ENCODE assay signal across 8 cellular contexts in the genomic region with DNA sequence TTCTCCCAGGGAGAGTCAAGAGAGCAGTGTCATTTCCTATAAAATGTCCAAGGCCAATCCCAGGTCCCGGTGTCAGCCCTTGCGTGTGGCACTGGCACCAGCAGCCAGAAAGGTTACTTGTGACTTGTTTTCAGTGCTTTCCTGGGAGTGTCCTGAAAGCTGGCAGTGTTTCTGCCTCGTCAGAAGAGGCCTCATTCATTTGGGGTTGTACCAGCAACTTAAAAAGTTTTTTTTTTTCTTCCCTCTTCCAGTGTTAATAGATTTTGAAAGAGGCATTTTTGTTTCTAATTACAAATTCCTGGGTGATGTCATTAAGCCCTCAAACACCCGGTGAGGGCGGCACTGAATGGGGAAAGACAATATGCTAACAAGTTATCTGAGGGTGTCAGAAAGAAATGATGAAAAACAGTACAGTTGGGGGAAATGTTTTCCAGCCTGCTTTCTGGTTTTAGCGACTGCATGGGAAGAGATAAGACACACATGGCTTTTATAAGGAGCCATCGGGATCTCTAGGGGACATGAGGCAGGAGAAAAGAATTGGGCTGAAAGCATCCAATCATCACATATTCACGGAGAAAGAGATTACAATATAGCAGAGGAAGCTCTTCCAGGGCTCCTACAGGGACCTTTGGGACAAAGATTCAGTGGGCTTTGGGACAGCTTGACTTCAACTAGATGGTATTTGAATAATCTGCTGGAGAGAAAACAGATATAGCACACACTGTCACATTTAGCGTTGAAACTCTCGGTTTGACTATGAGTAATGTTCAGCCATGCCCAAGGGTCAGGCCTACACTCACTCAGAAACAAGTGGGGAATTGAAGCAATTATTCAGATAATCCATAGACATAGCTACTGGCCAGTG.
DNase-seq lines count a peak whose midpoint lies in the region; ATAC-seq and TF ChIP-seq lines count a peak whose summit lies in the region.

No MANE protein-coding gene starts in this region.

- no peak overlapping the region for H3K4me3 ChIP-seq in esophagus muscularis mucosa
- H3K4me3 ChIP-seq in neutrophil (ENCODE audit: low read depth in 1 of 2, low read length in 1 of 2), result no peak overlapping the region

- ATAC-seq in GM18517 (IDR thresholded peaks at IDR 0.05; ENCODE audit: unreplicated experiment) (peak; percentile 79), HG02678 (IDR thresholded peaks at IDR 0.05; ENCODE audit: unreplicated experiment) (peak; percentile 70)

- no peaks in the 10 kb centered on the region for H3K9me3 ChIP-seq in esophagus muscularis mucosa
- no peaks in the 10 kb centered on the region for H3K9me3 ChIP-seq in neutrophil

- no peak for TF ChIP-seq POLR2A in esophagus muscularis mucosa (IDR thresholded peaks at IDR 0.05; ENCODE audit: low read depth)

- WGBS in esophagus muscularis mucosa, result 43% methylated on average over 10 of the region's 10 CpGs

- H3K27ac ChIP-seq in esophagus muscularis mucosa (replicated peaks in 1 of 4), result peak overlapping the region; percentile 83 to 85 (median 84)
- H3K27ac ChIP-seq in neutrophil, result peak overlapping the region; percentile 88

- H3K4me1 ChIP-seq in esophagus muscularis mucosa (peaks cover 33 to 36% (median 34%) of the 10 kb centered on the region in 4 donors), neutrophil (ENCODE audit: control insufficient read depth in 1 of 2, insufficient read depth in 1 of 2, low read depth in 1 of 2, low read length in 1 of 2) (peaks cover 45 to 67% of the 10 kb centered on the region in 2 experiments)

- H3K27me3 ChIP-seq in esophagus muscularis mucosa, result no peaks in the 10 kb centered on the region
- H3K27me3 ChIP-seq in neutrophil, result no peaks in the 10 kb centered on the region

- H3K36me3 ChIP-seq in esophagus muscularis mucosa, result no peaks in the 10 kb centered on the region
- no peaks in the 10 kb centered on the region for H3K36me3 ChIP-seq in neutrophil

- intact Hi-C loops in esophagus muscularis mucosa (cut with DNase I), result loop anchor here (2.0 kb wide), 1 partner anchor 341 kb away; no protein-coding TSS in a partner anchor

- TF ChIP-seq EP300 in esophagus muscularis mucosa (IDR thresholded peaks at IDR 0.05), result no peak

- DNase-seq in RPMI7951 (ENCODE audit: low read depth) (peak; percentile 77), esophagus muscularis mucosa (ENCODE audit: extremely low spot score) (no peak), GM19238 (ENCODE audit: insufficient read length, low spot score) (no peak), AML-193 (lab: John Stamatoyannopoulos, UW) (no peak), T-helper 9 cell (no peak)

- TF ChIP-seq CTCF in esophagus muscularis mucosa (IDR thresholded peaks at IDR 0.05) (no peak), neutrophil (IDR thresholded peaks at IDR 0.05) (no peak)
